In the genomic region with DNA sequence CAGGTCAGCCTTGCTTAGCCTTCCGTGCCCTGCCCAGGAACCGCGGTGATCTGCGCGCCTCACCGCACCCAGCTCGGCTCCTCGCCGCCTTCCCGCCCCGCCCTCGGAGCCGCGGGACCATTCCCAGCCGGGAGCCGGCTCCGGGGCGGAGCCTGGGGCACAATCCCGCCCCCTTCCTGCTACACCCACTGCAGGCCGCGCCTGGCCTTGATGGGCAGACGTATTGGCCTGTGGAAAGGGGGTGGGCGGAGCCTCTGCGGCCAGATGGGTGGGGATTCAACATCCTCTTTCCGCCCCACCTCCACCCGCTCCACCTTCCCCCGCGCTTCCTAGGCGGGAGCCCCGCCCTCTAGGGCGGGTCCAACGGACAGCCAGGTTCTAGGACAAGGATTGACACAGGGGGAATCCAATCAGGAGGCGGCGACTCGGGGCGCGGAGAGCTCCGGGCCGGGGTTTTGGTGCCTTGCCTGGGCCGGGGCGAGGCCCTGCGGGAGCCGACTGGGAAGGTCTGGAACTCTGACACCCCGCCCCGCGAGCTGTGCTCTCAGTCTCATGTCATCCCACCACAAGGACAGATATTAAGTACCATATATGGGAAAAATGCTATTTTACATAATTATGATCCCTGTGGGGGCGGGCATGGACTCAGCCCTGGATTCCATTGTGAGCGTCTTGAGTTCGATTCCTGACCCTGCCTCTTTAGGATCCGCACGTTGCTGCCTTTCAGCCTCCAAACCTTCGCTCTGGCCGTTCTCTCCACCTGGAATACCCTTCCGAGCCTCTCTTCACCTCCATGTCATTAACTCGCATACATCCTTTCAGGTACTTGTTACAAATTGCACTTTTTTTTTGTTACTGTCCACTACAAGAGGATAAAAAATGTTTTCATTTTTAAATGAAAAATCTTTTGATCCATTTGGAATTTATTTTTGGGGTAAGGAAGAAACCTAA, we compare ENCODE assay signal across 8 cellular contexts. TPM values are rescaled to one million over a fixed set of nuclear protein-coding genes. Genes with fewer than 3 reads are reported as not detected.
DNase-seq lines count a peak whose midpoint lies in the region; ATAC-seq, FAIRE-seq and TF ChIP-seq lines count a peak whose summit lies in the region.

A gene (minus strand): TSS at position 54 of the 951 bp plus-strand sequence. CDS start 38,731 bp downstream, outside the sequence.

- no peak for TF ChIP-seq CTCF in heart left ventricle (IDR thresholded peaks at IDR 0.05)
- no peak for TF ChIP-seq CTCF in type B pancreatic cell (conservative IDR thresholded peaks at IDR 0.05)

- no peaks in the 10 kb centered on the region for H3K9me3 ChIP-seq in heart left ventricle

- FAIRE-seq in GM12892 (lab: Jason Lieb, UNC) = peak; percentile 100

- H3K27me3 ChIP-seq in heart left ventricle = no peaks in the 10 kb centered on the region

- H3K36me3 Mint-ChIP-seq in type B pancreatic cell = peaks cover 2% of the 10 kb centered on the region

- DNase-seq in GM12892 (ENCODE audit: insufficient read length) = peak; percentile 95
- DNase-seq in NCI-H146 treated with DMSO at 0.1 percent for 48 hours (lab: John Stamatoyannopoulos, UW; ENCODE audit: unreplicated experiment) = peak; percentile 90
- DNase-seq in amniotic epithelial cell (ENCODE audit: low read depth) = peak; percentile 99
- peak; percentile 100 for DNase-seq in heart left ventricle
- DNase-seq in pons (ENCODE audit: low spot score) = peak; percentile 100
- DNase-seq in type B pancreatic cell (ENCODE audit: extremely low spot score, unreplicated experiment) = peak; percentile 100

- peak within 1 kb of the TSS; percentile 95 to 99 (median 98) for H3K27ac ChIP-seq in heart left ventricle

- TF ChIP-seq POLR2A in GM12892 (IDR thresholded peaks at IDR 0.05; ENCODE audit: low read depth, low read length) = peak; percentile 96
- peak; percentile 56 to 100 for TF ChIP-seq POLR2A in heart left ventricle (IDR thresholded peaks at IDR 0.05)

- H3K36me3 ChIP-seq in heart left ventricle = peaks cover 0 to 27% (median 8%) of the 10 kb centered on the region in 9 donors

- H3K4me1 ChIP-seq in heart left ventricle = peaks cover 5 to 60% (median 27%) of the 10 kb centered on the region in 12 donors

- no peaks in the 10 kb centered on the region for H3K9me3 Mint-ChIP-seq in type B pancreatic cell

- H3K27ac Mint-ChIP-seq in type B pancreatic cell = peak within 1 kb of the TSS; percentile 96

- H3K4me3 Mint-ChIP-seq in type B pancreatic cell = peak within 1 kb of the TSS; percentile 87

- peak within 1 kb of the TSS; percentile 72 to 99 (median 96) for H3K4me3 ChIP-seq in heart left ventricle

- H3K4me1 Mint-ChIP-seq in type B pancreatic cell (ENCODE audit: unreplicated experiment) = peaks cover 27% of the 10 kb centered on the region

- H3K27me3 Mint-ChIP-seq in type B pancreatic cell = no peaks in the 10 kb centered on the region

- ATAC-seq in HG02852 (IDR thresholded peaks at IDR 0.05; ENCODE audit: unreplicated experiment) (peak; percentile 75), heart left ventricle (peak; percentile 94 to 98 (median 96))

- intact Hi-C loops in T-helper 1 cell treated with Interleukin-12 subunit alpha and Interleukin-12 subunit beta and Interleukin-4 antibody, amounts not matched to agents 30 ng/mL and 1 ng/mL, for 36 hours (cut with micrococcal nuclease) = loop anchor here (1.0 to 10.0 kb wide), 16 partner anchors 11 to 1221 kb away; a partner anchor contains a TSS
- intact Hi-C loops in heart left ventricle (cut with DNase I) = loop anchor here (2.0 to 10.0 kb wide), 14 partner anchors 15 to 79 kb away; no protein-coding TSS in a partner anchor

- WGBS in heart left ventricle, 4 donors = 2 to 3% (median 3%) methylated on average over 47 to 55 of the region's 55 CpGs

RNA-seq across cellular contexts. Expression of the gene that starts here (rescaled TPM):
- 155 TPM for polyA plus RNA-seq in GM12892 (2012; ENCODE audit: missing spikeins)
- 888 and 889 TPM in 2 replicates for total RNA-seq in T-helper 1 cell treated with Interleukin-12 subunit alpha and Interleukin-12 subunit beta and Interleukin-4 antibody, amounts not matched to agents 30 ng/mL and 1 ng/mL, for 36 hours
- 100 to 1,000 TPM; 126 to 482 (median 238) TPM for total RNA-seq in heart left ventricle
- polyA plus RNA-seq in heart left ventricle = 100 to 1,000 TPM; 109 to 407 TPM
- total RNA-seq in type B pancreatic cell (ENCODE audit: low replicate concordance) = 277 and 364 TPM in 2 replicates

Comparison
In these comparisons a context has a peak if more than half of its experiments do, and no peak if none do; other contexts are left out.
1. Peak in every context shown above with its lines: DNase-seq, ATAC-seq, H3K4me3 ChIP-seq and H3K27ac ChIP-seq.